Comparison of ENCODE assay signal across 31 cellular contexts in genomic region chr18:34921271-34921670, GRCh38.
"Had no signal": no experiment of that assay in that cellular context is flagged by ENCODE, and none has a peak within 500 bp of the region (broad histone marks: within the 10 kb centered on the region; RNA-seq: fewer than 3 reads in every experiment).

No MANE protein-coding gene starts in this region.

- H3K27ac ChIP-seq: body of pancreas, epithelial cell of prostate, esophagus squamous epithelium, foreskin keratinocyte, heart left ventricle, WERI-Rb-1 had no signal

- H3K9me3 ChIP-seq: body of pancreas, esophagus squamous epithelium, gastrocnemius medialis had no signal

- H3K36me3 ChIP-seq: esophagus squamous epithelium, gastrocnemius medialis, heart left ventricle, WERI-Rb-1 had no signal

- DNase-seq: activated B cell treated with CpG ODN at 0.5 μM for 24 hours; activated CD4-positive, alpha-beta T cell treated with anti-CD3 and anti-CD28 coated beads for 48 hours; activated CD4-positive, alpha-beta T cell treated with anti-CD3 and anti-CD28 coated beads, Interleukin-2, amount 50 U/mL, for 1 hour; activated CD4-positive, alpha-beta T cell treated with anti-CD3 and anti-CD28 coated beads, Interleukin-2, amount 50 U/mL, for 48 hours; activated CD8-positive, alpha-beta memory T cell treated with anti-CD3 and anti-CD28 coated beads for 24 hours; activated CD8-positive, alpha-beta T cell treated with anti-CD3 and anti-CD28 coated beads for 36 hours; activated effector memory CD4-positive, alpha-beta T cell treated with Interleukin-2 at 50 U/mL for 16 hours; activated gamma-delta T cell treated with Interleukin-2 at 50 U/mL for 16 hours; activated naive CD4-positive, alpha-beta T cell treated with anti-CD3 and anti-CD28 coated beads, Interleukin-2, amount 50 U/mL, for 16 hours; activated naive CD4-positive, alpha-beta T cell treated with Interleukin-2 at 50 U/mL for 16 hours; activated T-cell treated with anti-CD3 and anti-CD28 coated beads, Interleukin-2, amount 50 U/mL, for 4 hours; amniotic stem cell; aorta; body of pancreas; cerebellar nuclear complex; cortex of kidney; dermis blood vessel endothelial cell; effector CD4-positive, alpha-beta T cell; effector memory CD8-positive, alpha-beta T cell; esophagus squamous epithelium; foreskin keratinocyte; gastrocnemius medialis; glutamatergic neuron; heart left ventricle; T-helper 1 cell; T-helper 17 cell; T1000; WERI-Rb-1 had no signal

- H3K4me3 ChIP-seq: body of pancreas, esophagus squamous epithelium, gastrocnemius medialis, heart left ventricle had no signal

- ATAC-seq: activated CD4-positive, CD25-positive, alpha-beta regulatory T cell treated with anti-CD3 and anti-CD28 coated beads, Interleukin-2, amount 50 U/mL, for 24 hours; activated CD8-positive, alpha-beta T cell treated with anti-CD3 and anti-CD28 coated beads for 36 hours; activated T-cell treated with anti-CD3 and anti-CD28 coated beads, Interleukin-2, amount 50 U/mL, for 4 hours; activated T-helper 17 cell treated with anti-CD3 and anti-CD28 coated beads, Interleukin-2, amount 50 U/mL, for 72 hours; body of pancreas; effector memory CD8-positive, alpha-beta T cell; foreskin keratinocyte; heart left ventricle; T-helper 17 cell had no signal

- H3K27me3 ChIP-seq: body of pancreas, esophagus squamous epithelium, foreskin keratinocyte, gastrocnemius medialis, heart left ventricle had no signal

- H3K4me1 ChIP-seq: body of pancreas, esophagus squamous epithelium, foreskin keratinocyte, heart left ventricle had no signal
